13 cellular contexts compared by ENCODE assay signal in genomic region chr1:116122955-116123757, GRCh38. TPM values are rescaled to one million over a fixed set of nuclear protein-coding genes. Genes with fewer than 3 reads are reported as not detected.
DNase-seq lines count a peak whose midpoint lies in the region; ATAC-seq and TF ChIP-seq lines count a peak whose summit lies in the region.
"Had no signal": no experiment of that assay in that cellular context is flagged by ENCODE, and none has a peak within 500 bp of the region (broad histone marks: within the 10 kb centered on the region; RNA-seq: fewer than 3 reads in every experiment).

No MANE protein-coding gene starts in this region.

- H3K9ac ChIP-seq in colonic mucosa (ENCODE audit: low read depth in 2 of 2, low read length in 2 of 2) (peak overlapping the region in 1 of 2 donors; percentile 77), mesenchymal stem cell (ENCODE audit: low read length) (peak overlapping the region; percentile 38)

- peak overlapping the region; percentile 95 for H3K27ac ChIP-seq in colonic mucosa
- H3K27ac ChIP-seq in mesenchymal stem cell (ENCODE audit: low read length, poor library complexity, severe bottlenecking), result peak overlapping the region; percentile 44
- H3K27ac ChIP-seq: uterus had no signal

- no peak overlapping the region for H2AFZ ChIP-seq in mesenchymal stem cell (ENCODE audit: low read depth, low read length)

- H3K4me1 Mint-ChIP-seq in stimulated activated memory B cell treated with anti-CD40 and anti-IgM and Interleukin-4, amounts not matched to agents 10 μg/mL and 1 μg/mL and 100 μg/mL, for 72 hours, result no peaks in the 10 kb centered on the region

- H3K23ac ChIP-seq in mesenchymal stem cell (ENCODE audit: low read length in 2 of 2), result no peak overlapping the region

- no peaks in the 10 kb centered on the region for H3K9me3 Mint-ChIP-seq in stimulated activated memory B cell treated with anti-CD40 and anti-IgM and Interleukin-4, amounts not matched to agents 10 μg/mL and 1 μg/mL and 100 μg/mL, for 72 hours
- H3K9me3 Mint-ChIP-seq: CD4-positive, alpha-beta memory T cell; mesothelial cell of epicardium had no signal

- DNase-seq in AG09309 (ENCODE audit: low read depth) (peak; percentile 83), HuH-7.5 (ENCODE audit: low spot score) (peak; percentile 40), colonic mucosa (peak; percentile 79), mesenchymal stem cell (peak; percentile 47), H4 (ENCODE audit: low spot score) (no peak)
- no peak for DNase-seq in activated naive CD4-positive, alpha-beta T cell (lab: John Stamatoyannopoulos, UW)
- DNase-seq in stimulated activated naive CD8-positive, alpha-beta T cell treated with anti-CD3 and anti-CD28 coated beads, Interleukin-15, Interleukin-2, amounts not matched to agents 100 U/mL and 50 U/mL, for 24 hours, result no peak
- DNase-seq: CD4-positive, alpha-beta memory T cell; NCI-H1694 treated with DMSO at 0.1 percent for 48 hours; uterus had no signal

- no peaks in the 10 kb centered on the region for H3K4me1 ChIP-seq in colonic mucosa
- peaks cover 17% of the 10 kb centered on the region for H3K4me1 ChIP-seq in mesenchymal stem cell (ENCODE audit: control insufficient read depth, insufficient read depth, low read depth, low read length)
- H3K4me1 ChIP-seq: uterus had no signal

- H2BK5ac ChIP-seq in mesenchymal stem cell (ENCODE audit: low read depth, low read length, poor library complexity, severe bottlenecking), result no peak overlapping the region

- H3K4me3 ChIP-seq in AG09309 (ENCODE audit: control insufficient read depth, low read depth, low read length) (no peak overlapping the region), colonic mucosa (no peak overlapping the region), mesenchymal stem cell (ENCODE audit: insufficient read depth in 1 of 2, low read depth in 1 of 2, low read length in 2 of 2) (peak overlapping the region in 1 of 2 experiments; percentile 39)
- H3K4me3 ChIP-seq: uterus had no signal

- intact Hi-C loops in colonic mucosa (cut with DNase I), result no loop called here

- H3K36me3 ChIP-seq in colonic mucosa (no peaks in the 10 kb centered on the region), mesenchymal stem cell (ENCODE audit: control insufficient read depth in 1 of 2, insufficient read depth in 2 of 2, low read depth in 1 of 2, low read length in 2 of 2) (no peaks in the 10 kb centered on the region)
- H3K36me3 ChIP-seq: uterus had no signal

- no peak overlapping the region for H3K27ac Mint-ChIP-seq in stimulated activated memory B cell treated with anti-CD40 and anti-IgM and Interleukin-4, amounts not matched to agents 10 μg/mL and 1 μg/mL and 100 μg/mL, for 72 hours
- H3K27ac Mint-ChIP-seq: CD4-positive, alpha-beta memory T cell; mesothelial cell of epicardium had no signal

- no peak overlapping the region for H3K4ac ChIP-seq in mesenchymal stem cell (ENCODE audit: low read depth in 1 of 2, low read length in 2 of 2)

- peaks cover 15% of the 10 kb centered on the region for H3K27me3 Mint-ChIP-seq in stimulated activated memory B cell treated with anti-CD40 and anti-IgM and Interleukin-4, amounts not matched to agents 10 μg/mL and 1 μg/mL and 100 μg/mL, for 72 hours

- no peak overlapping the region for H2BK120ac ChIP-seq in mesenchymal stem cell (ENCODE audit: low read depth, low read length)

- H2BK15ac ChIP-seq in mesenchymal stem cell (ENCODE audit: low read depth, poor library complexity, severe bottlenecking), result no peak overlapping the region

- 73% methylated on average over 3 of the region's 8 CpGs for WGBS in mesenchymal stem cell

- H3K4me2 ChIP-seq in mesenchymal stem cell (ENCODE audit: low read length, poor library complexity, severe bottlenecking), result no peak overlapping the region

- H2BK12ac ChIP-seq in mesenchymal stem cell (ENCODE audit: low read length in 2 of 2), result no peak overlapping the region

- no peak overlapping the region for H4K91ac ChIP-seq in mesenchymal stem cell (ENCODE audit: low read length)

- TF ChIP-seq CTCF in AG09309 (IDR thresholded peaks at IDR 0.05; ENCODE audit: control insufficient read depth, insufficient read depth, low read depth, low read length, missing control alignments), result no peak
- no peak for TF ChIP-seq CTCF in colonic mucosa (IDR thresholded peaks at IDR 0.05)

- H3K4me3 Mint-ChIP-seq in stimulated activated memory B cell treated with anti-CD40 and anti-IgM and Interleukin-4, amounts not matched to agents 10 μg/mL and 1 μg/mL and 100 μg/mL, for 72 hours, result no peak overlapping the region
- H3K4me3 Mint-ChIP-seq: CD4-positive, alpha-beta memory T cell; mesothelial cell of epicardium had no signal

- no peak overlapping the region for H3K14ac ChIP-seq in mesenchymal stem cell (ENCODE audit: low read length in 2 of 2)

- H2AK5ac ChIP-seq in mesenchymal stem cell (ENCODE audit: low read length, severe bottlenecking), result no peak overlapping the region

- no peak overlapping the region for H3K18ac ChIP-seq in mesenchymal stem cell (ENCODE audit: low read depth in 1 of 2, low read length in 2 of 2)

- no peaks in the 10 kb centered on the region for H3K9me3 ChIP-seq in colonic mucosa
- H3K9me3 ChIP-seq in mesenchymal stem cell (ENCODE audit: control insufficient read depth, low read length), result no peaks in the 10 kb centered on the region
- H3K9me3 ChIP-seq: uterus had no signal

- ATAC-seq in stimulated activated naive CD8-positive, alpha-beta T cell treated with anti-CD3 and anti-CD28 coated beads, Interleukin-15, Interleukin-2, amounts not matched to agents 100 U/mL and 50 U/mL, for 24 hours, result no peak
- ATAC-seq in stimulated activated memory B cell treated with anti-CD40 and anti-IgM and Interleukin-4, amounts not matched to agents 10 μg/mL and 1 μg/mL and 100 μg/mL, for 72 hours, result no peak

- no peaks in the 10 kb centered on the region for H3K79me1 ChIP-seq in mesenchymal stem cell (replicated peaks; ENCODE audit: low read length, poor library complexity, severe bottlenecking)

- no peaks in the 10 kb centered on the region for H3K36me3 Mint-ChIP-seq in stimulated activated memory B cell treated with anti-CD40 and anti-IgM and Interleukin-4, amounts not matched to agents 10 μg/mL and 1 μg/mL and 100 μg/mL, for 72 hours
- H3K36me3 Mint-ChIP-seq: CD4-positive, alpha-beta memory T cell; mesothelial cell of epicardium had no signal

- H4K8ac ChIP-seq in mesenchymal stem cell (ENCODE audit: low read length), result no peak overlapping the region

- H3K27me3 ChIP-seq in colonic mucosa (no peaks in the 10 kb centered on the region), mesenchymal stem cell (ENCODE audit: control insufficient read depth in 1 of 2, insufficient read depth in 1 of 2, low read length in 2 of 2) (peaks cover 0 to 11% of the 10 kb centered on the region in 2 experiments)
- H3K27me3 ChIP-seq: uterus had no signal

RNA-seq across cellular contexts. Expression of gene MAB21L3, which starts 12.0 kb away (rescaled TPM):
- total RNA-seq in colonic mucosa, result 1 to 10 TPM; 3.9 to 4.5 TPM
- polyA plus RNA-seq in mesenchymal stem cell (2013, experiment 1 of 2), result not detected
- 0.01 TPM for polyA plus RNA-seq in mesenchymal stem cell (2013, experiment 2 of 2)
- total RNA-seq in H4 (2014; rRNA removed; shearing (Covaris generic)), result not detected in 2 replicates
- total RNA-seq: CD4-positive, alpha-beta memory T cell; dermis microvascular lymphatic vessel endothelial cell; uterus had no signal
- polyA plus RNA-seq: CD4-positive, alpha-beta memory T cell had no signal

Comparison
In these comparisons a context has a peak if more than half of its experiments do, and no peak if none do; other contexts are left out.
1. DNase-seq: peak in AG09309 (single experiment), HuH-7.5 (single experiment), colonic mucosa (single experiment) and mesenchymal stem cell (single experiment); none in activated naive CD4-positive, alpha-beta T cell (0 of 4), H4 (single experiment) and stimulated activated naive CD8-positive, alpha-beta T cell treated with anti-CD3 and anti-CD28 coated beads, Interleukin-15, Interleukin-2, amounts not matched to agents 100 U/mL and 50 U/mL, for 24 hours (single experiment).